8 cellular contexts compared by ENCODE assay signal in genomic region chr6:36120539-36120938, GRCh38. TPM values are rescaled to one million over a fixed set of nuclear protein-coding genes. Genes with fewer than 3 reads are reported as not detected.
DNase-seq lines count a peak whose midpoint lies in the region; ATAC-seq and TF ChIP-seq lines count a peak whose summit lies in the region.

No MANE protein-coding gene starts in this region.

- peak overlapping the region; percentile 87 for H3K4me3 Mint-ChIP-seq in CD8-positive, alpha-beta T cell

- peak overlapping the region; percentile 46 for H3K4me3 ChIP-seq in CD8-positive, alpha-beta T cell (ENCODE audit: low read depth, low read length)
- H3K4me3 ChIP-seq in mucosa of rectum (ENCODE audit: low read length in 2 of 2) = peak overlapping the region; percentile 31 to 61

- TF ChIP-seq CTCF in CD8-positive, alpha-beta T cell (IDR thresholded peaks at IDR 0.05) = no peak

- peaks cover 89% of the 10 kb centered on the region for H3K4me1 Mint-ChIP-seq in CD8-positive, alpha-beta T cell (ENCODE audit: low read depth)

- peaks cover 90% of the 10 kb centered on the region for H3K4me1 ChIP-seq in CD8-positive, alpha-beta T cell (ENCODE audit: insufficient read depth, low read length)
- H3K4me1 ChIP-seq in mucosa of rectum (ENCODE audit: control insufficient read depth in 2 of 2, insufficient read depth in 2 of 2, low read length in 2 of 2) = peaks cover 28 to 30% of the 10 kb centered on the region in 2 donors

- H3K27ac ChIP-seq in CD8-positive, alpha-beta T cell (ENCODE audit: low read depth, low read length) = peak overlapping the region; percentile 89
- H3K27ac ChIP-seq in mucosa of rectum (ENCODE audit: low read depth in 2 of 2, low read length in 2 of 2) = peak overlapping the region; percentile 92 to 95

- DNase-seq in CD8-positive, alpha-beta T cell = peak; percentile 54 to 86 (median 75)
- DNase-seq in NCI-H510A (lab: John Stamatoyannopoulos, UW) = peak; percentile 44
- peak; percentile 62 for DNase-seq in activated T-cell treated with anti-CD3 and anti-CD28 coated beads for 48 hours (ENCODE audit: low read depth)
- DNase-seq in pons (ENCODE audit: low spot score) = no peak
- no peak for DNase-seq in glomerular visceral epithelial cell (ENCODE audit: extremely low spot score)
- DNase-seq in cerebellar nuclear complex (lab: John Stamatoyannopoulos, UW) = no peak

- no peaks in the 10 kb centered on the region for H3K27me3 ChIP-seq in CD8-positive, alpha-beta T cell (ENCODE audit: insufficient read depth, low read length)
- H3K27me3 ChIP-seq in mucosa of rectum (ENCODE audit: control insufficient read depth in 2 of 2, insufficient read depth in 2 of 2, low read length in 2 of 2) = no peaks in the 10 kb centered on the region

- H3K9me3 Mint-ChIP-seq in CD8-positive, alpha-beta T cell = no peaks in the 10 kb centered on the region

- CTCF ChIA-PET in CD8-positive, alpha-beta T cell (lab: Charles Lee) = interaction anchor here (1.0 to 7.9 kb wide), 8 partner anchors 14 to 241 kb away, joined by 3 to 88 read pairs (median 8); partner anchors contain the start of gene MAPK14

- intact Hi-C loops in CD8-positive, alpha-beta T cell (cut with DNase I, micrococcal nuclease) = loop anchor here (1.0 to 10.0 kb wide), 6 partner anchors 11 to 474 kb away; partner anchors contain the start of gene SRSF3 (in 2 of the 2)

- no peaks in the 10 kb centered on the region for H3K27me3 Mint-ChIP-seq in CD8-positive, alpha-beta T cell (ENCODE audit: low read depth)

- ATAC-seq in CD8-positive, alpha-beta T cell = peak; percentile 67
- no peak for ATAC-seq in HG02884 (IDR thresholded peaks at IDR 0.05; ENCODE audit: unreplicated experiment)

- H3K9me3 ChIP-seq in CD8-positive, alpha-beta T cell (ENCODE audit: low read length) = no peaks in the 10 kb centered on the region
- H3K9me3 ChIP-seq in mucosa of rectum (ENCODE audit: control insufficient read depth in 2 of 2, low read length in 2 of 2) = no peaks in the 10 kb centered on the region

- peak overlapping the region; percentile 100 for H3K27ac Mint-ChIP-seq in CD8-positive, alpha-beta T cell

- peak overlapping the region; percentile 60 to 69 for H3K9ac ChIP-seq in mucosa of rectum (ENCODE audit: low read depth in 1 of 2, low read length in 2 of 2)

- POLR2A ChIA-PET in CD8-positive, alpha-beta T cell (lab: Charles Lee) = interaction anchor here (0.9 to 3.5 kb wide), 11 partner anchors 8 to 93 kb away, joined by 3 to 42 read pairs (median 9); partner anchors contain the start of genes BRPF3, MAPK13 and MAPK14

- H3K36me3 ChIP-seq in CD8-positive, alpha-beta T cell (ENCODE audit: insufficient read depth, low read length) = no peaks in the 10 kb centered on the region
- peaks cover 0 to 4% of the 10 kb centered on the region in 2 donors for H3K36me3 ChIP-seq in mucosa of rectum (ENCODE audit: control insufficient read depth in 2 of 2, insufficient read depth in 2 of 2, low read length in 2 of 2)

- H3K36me3 Mint-ChIP-seq in CD8-positive, alpha-beta T cell = peaks cover 4% of the 10 kb centered on the region

RNA-seq across cellular contexts. Expression of gene MAPK13, which starts 9.8 kb away (rescaled TPM):
- 10 to 100 TPM; 43.2 to 45.1 TPM for total RNA-seq in CD8-positive, alpha-beta T cell

Comparison
In these comparisons a context has a peak if more than half of its experiments do, and no peak if none do; other contexts are left out.
1. DNase-seq: peak in CD8-positive, alpha-beta T cell (7 of 7), NCI-H510A (single experiment) and activated T-cell treated with anti-CD3 and anti-CD28 coated beads for 48 hours (single experiment); none in pons (single experiment), glomerular visceral epithelial cell (single experiment) and cerebellar nuclear complex (0 of 2).